35 cellular contexts compared by ENCODE assay signal in genomic region chr2:181752301-181752700, GRCh38.
DNase-seq lines count a peak whose midpoint lies in the region; ATAC-seq, FAIRE-seq and TF ChIP-seq lines count a peak whose summit lies in the region.
"Had no signal": no experiment of that assay in that cellular context is flagged by ENCODE, and none has a peak within 500 bp of the region (broad histone marks: within the 10 kb centered on the region; RNA-seq: fewer than 3 reads in every experiment).

No MANE protein-coding gene starts in this region.

- peak overlapping the region; percentile 76 for H3K27ac Mint-ChIP-seq in neural crest cell (ENCODE audit: unreplicated experiment)
- H3K27ac Mint-ChIP-seq in activated CD4-positive, alpha-beta T cell treated with anti-CD3 and anti-CD28 coated beads, Interleukin-2, amount 10 ng/mL, durations not matched to agents 7 days and 5 days = no peak overlapping the region
- H3K27ac Mint-ChIP-seq: activated CD4-positive, alpha-beta T cell treated with anti-CD3 and anti-CD28 coated beads, Interleukin-2, amount 10 ng/mL, durations not matched to agents 24 days and 14 days; activated CD8-positive, alpha-beta memory T cell treated with anti-CD3 and anti-CD28 coated beads, Interleukin-2, amount 10 ng/mL, durations not matched to agents 7 days and 5 days; activated naive CD4-positive, alpha-beta T cell treated with anti-CD3 and anti-CD28 coated beads for 36 hours; CD4-positive, alpha-beta T cell; nephron had no signal

- TF ChIP-seq RAD21 in HepG2 (CRISPR knock-in tag; IDR thresholded peaks at IDR 0.05) = no peak

- H4K20me1 ChIP-seq in HepG2 (ENCODE audit: insufficient read depth, low read length) = no peaks in the 10 kb centered on the region

- no peak overlapping the region for H3K4me3 ChIP-seq in HepG2 (replicated peaks in 1 of 3; ENCODE audit: insufficient read depth in 1 of 3, low read depth in 2 of 3, low read length in 3 of 3)
- H3K4me3 ChIP-seq in right lobe of liver = no peak overlapping the region
- H3K4me3 ChIP-seq: colonic mucosa, heart right ventricle, K562, lower lobe of right lung, MG63, mucosa of descending colon, right atrium auricular region had no signal

- peaks cover 54% of the 10 kb centered on the region for H3K4me1 Mint-ChIP-seq in neural crest cell
- H3K4me1 Mint-ChIP-seq in activated CD4-positive, alpha-beta T cell treated with anti-CD3 and anti-CD28 coated beads, Interleukin-2, amount 10 ng/mL, durations not matched to agents 7 days and 5 days = no peaks in the 10 kb centered on the region
- H3K4me1 Mint-ChIP-seq: activated CD4-positive, alpha-beta T cell treated with anti-CD3 and anti-CD28 coated beads, Interleukin-2, amount 10 ng/mL, durations not matched to agents 24 days and 14 days; activated CD8-positive, alpha-beta memory T cell treated with anti-CD3 and anti-CD28 coated beads, Interleukin-2, amount 10 ng/mL, durations not matched to agents 7 days and 5 days had no signal

- intact Hi-C loops in HepG2 (cut with micrococcal nuclease; ENCODE audit: unreplicated experiment) (no loop called here), right lobe of liver (cut with DNase I) (no loop called here)

- peaks cover 21% of the 10 kb centered on the region for H3K36me3 Mint-ChIP-seq in neural crest cell (ENCODE audit: low read depth)
- no peaks in the 10 kb centered on the region for H3K36me3 Mint-ChIP-seq in activated CD4-positive, alpha-beta T cell treated with anti-CD3 and anti-CD28 coated beads, Interleukin-2, amount 10 ng/mL, durations not matched to agents 7 days and 5 days (ENCODE audit: low read depth)
- H3K36me3 Mint-ChIP-seq: activated CD8-positive, alpha-beta memory T cell treated with anti-CD3 and anti-CD28 coated beads, Interleukin-2, amount 10 ng/mL, durations not matched to agents 7 days and 5 days had no signal

- H2AFZ ChIP-seq in HepG2 (ENCODE audit: low read length) = no peak overlapping the region
- H2AFZ ChIP-seq: parathyroid adenoma had no signal

- no peak overlapping the region for H3K4me2 ChIP-seq in HepG2 (ENCODE audit: low read depth, low read length)

- in situ Hi-C loops in HepG2 (cut with HindIII; ENCODE audit: extremely low pct_ligation_motif_present, low pct_unique_long_range_greater_than_20kb) = loop anchor here (5.0 kb wide), 1 partner anchor 140 kb away; the partner anchor contains the start of gene ITPRID2

- TF ChIP-seq POLR2A in HepG2 (IDR thresholded peaks at IDR 0.05; ENCODE audit: insufficient read depth in 1 of 2, low read depth in 2 of 2, low read length in 2 of 2) (no peak), right lobe of liver (IDR thresholded peaks at IDR 0.05) (no peak)

- no TSS peak for BruUV-seq in HepG2 (replicated peaks; lab: Mats Ljungman, UMichigan)

- CTCF ChIA-PET in HepG2 (lab: Yijun Ruan, JAX; ENCODE audit: low intra/inter-chr PET ratio, low total read pairs) = no interaction called here
- CTCF ChIA-PET in activated CD4-positive, alpha-beta T cell treated with anti-CD3 and anti-CD28 coated beads, Interleukin-2, amount 10 ng/mL, durations not matched to agents 7 days and 5 days (lab: Charles Lee) = no interaction called here

- H3K9ac ChIP-seq in HepG2 (ENCODE audit: insufficient read depth, low read depth, low read length) = no peak overlapping the region
- H3K9ac ChIP-seq: parathyroid adenoma had no signal

- no peak for FAIRE-seq in HepG2 (lab: Jason Lieb, UNC)
- FAIRE-seq: A204.1, bronchial epithelial cell, GM12892, K562 had no signal

- TF ChIP-seq CTCF in HepG2 (CRISPR knock-in tag; IDR thresholded peaks at IDR 0.05) = no peak
- TF ChIP-seq CTCF in right lobe of liver (IDR thresholded peaks at IDR 0.05) = no peak
- TF ChIP-seq CTCF in neural crest cell (conservative IDR thresholded peaks at IDR 0.05) = no peak

- no peaks in the 10 kb centered on the region for H3K27me3 Mint-ChIP-seq in neural crest cell (ENCODE audit: low read depth)
- H3K27me3 Mint-ChIP-seq in activated CD4-positive, alpha-beta T cell treated with anti-CD3 and anti-CD28 coated beads, Interleukin-2, amount 10 ng/mL, durations not matched to agents 7 days and 5 days = peaks cover 36% of the 10 kb centered on the region

- H3K4me1 ChIP-seq in HepG2 (ENCODE audit: insufficient read depth, low read length) (peaks cover 24% of the 10 kb centered on the region), right lobe of liver (no peaks in the 10 kb centered on the region)
- H3K4me1 ChIP-seq: colonic mucosa, heart right ventricle, lower lobe of right lung, parathyroid adenoma, right atrium auricular region had no signal

- ATAC-seq in HepG2 (no peak), right lobe of liver (no peak), GM21723 (IDR thresholded peaks at IDR 0.05; ENCODE audit: unreplicated experiment) (no peak), HG02938 (IDR thresholded peaks at IDR 0.05; ENCODE audit: unreplicated experiment) (no peak)
- ATAC-seq: activated CD8-positive, alpha-beta memory T cell treated with anti-CD3 and anti-CD28 coated beads, Interleukin-2, amount 10 ng/mL, durations not matched to agents 7 days and 5 days; heart right ventricle; K562; lower lobe of right lung; mucosa of descending colon had no signal

- POLR2A ChIA-PET in HepG2 (lab: Yijun Ruan, JAX) = no interaction called here
- POLR2A ChIA-PET in activated CD4-positive, alpha-beta T cell treated with anti-CD3 and anti-CD28 coated beads, Interleukin-2, amount 10 ng/mL, durations not matched to agents 7 days and 5 days (lab: Charles Lee) = no interaction called here

- H3K27me3 ChIP-seq in HepG2 (ENCODE audit: control insufficient read depth in 1 of 2, insufficient read depth in 2 of 2, low read length in 2 of 2) (no peaks in the 10 kb centered on the region; a peak in 2 of 5 replicates), right lobe of liver (no peaks in the 10 kb centered on the region)
- H3K27me3 ChIP-seq: colonic mucosa, MG63, right atrium auricular region had no signal

- 0% methylated on average over 1 of the region's 1 CpG for WGBS in HepG2 (ENCODE audit: low lambda C conversion rate)
- 19% methylated on average over 1 of the region's 1 CpG for WGBS in right lobe of liver (ENCODE audit: insufficient coverage, low coverage, low lambda C conversion rate, missing lambda C conversion rate)

- no peaks in the 10 kb centered on the region for H3K9me3 ChIP-seq in HepG2 (ENCODE audit: low read length)
- no peaks in the 10 kb centered on the region for H3K9me3 ChIP-seq in right lobe of liver
- H3K9me3 ChIP-seq: colonic mucosa, heart right ventricle, lower lobe of right lung, MG63, mucosa of descending colon, right atrium auricular region had no signal

- H3K79me2 ChIP-seq in HepG2 (ENCODE audit: insufficient read depth, low read length) = no peaks in the 10 kb centered on the region
- H3K79me2 ChIP-seq: parathyroid adenoma had no signal

- TF ChIP-seq EP300 in HepG2 (IDR thresholded peaks at IDR 0.05; ENCODE audit: low read depth in 2 of 2, low read length in 2 of 2) (no peak), HepG2 (CRISPR knock-in tag; IDR thresholded peaks at IDR 0.05; ENCODE audit: borderline replicate concordance) (no peak)

- no peak overlapping the region for H3K27ac ChIP-seq in HepG2 (ENCODE audit: extremely low read length, insufficient read depth, low read length)
- no peak overlapping the region for H3K27ac ChIP-seq in right lobe of liver
- H3K27ac ChIP-seq: colonic mucosa, heart right ventricle, lower lobe of right lung, parathyroid adenoma, right atrium auricular region, RWPE1 had no signal

- H3K9me3 Mint-ChIP-seq in neural crest cell = peaks cover 19% of the 10 kb centered on the region
- H3K9me3 Mint-ChIP-seq in activated CD4-positive, alpha-beta T cell treated with anti-CD3 and anti-CD28 coated beads, Interleukin-2, amount 10 ng/mL, durations not matched to agents 7 days and 5 days = no peaks in the 10 kb centered on the region
- H3K9me3 Mint-ChIP-seq: activated CD4-positive, alpha-beta T cell treated with anti-CD3 and anti-CD28 coated beads, Interleukin-2, amount 10 ng/mL, durations not matched to agents 24 days and 14 days; activated naive CD4-positive, alpha-beta T cell treated with anti-CD3 and anti-CD28 coated beads for 36 hours; CD4-positive, alpha-beta T cell had no signal

- H3K36me3 ChIP-seq in HepG2 (replicated peaks in 1 of 2; ENCODE audit: control insufficient read depth in 1 of 2, insufficient read depth in 2 of 2, low read length in 2 of 2) (no peaks in the 10 kb centered on the region), right lobe of liver (no peaks in the 10 kb centered on the region)
- H3K36me3 ChIP-seq: colonic mucosa, heart right ventricle, lower lobe of right lung, MG63, right atrium auricular region had no signal

- H3K4me3 Mint-ChIP-seq in neural crest cell = peak overlapping the region; percentile 3
- no peak overlapping the region for H3K4me3 Mint-ChIP-seq in activated CD4-positive, alpha-beta T cell treated with anti-CD3 and anti-CD28 coated beads, Interleukin-2, amount 10 ng/mL, durations not matched to agents 7 days and 5 days
- H3K4me3 Mint-ChIP-seq: activated CD4-positive, alpha-beta T cell treated with anti-CD3 and anti-CD28 coated beads, Interleukin-2, amount 10 ng/mL, durations not matched to agents 24 days and 14 days; activated CD8-positive, alpha-beta memory T cell treated with anti-CD3 and anti-CD28 coated beads, Interleukin-2, amount 10 ng/mL, durations not matched to agents 7 days and 5 days; activated naive CD4-positive, alpha-beta T cell treated with anti-CD3 and anti-CD28 coated beads for 36 hours; CD4-positive, alpha-beta T cell; nephron had no signal

- DNase-seq in HepG2 (ENCODE audit: low spot score) = peak; percentile 24
- DNase-seq in right lobe of liver = no peak
- DNase-seq in amniotic epithelial cell (ENCODE audit: low read depth) = peak; percentile 52
- DNase-seq in neural crest cell (ENCODE audit: low read depth, low spot score) = no peak
- no peak for DNase-seq in DMS153 treated with DMSO at 0.1 percent for 48 hours (lab: John Stamatoyannopoulos, UW; ENCODE audit: unreplicated experiment)
- DNase-seq in activated CD4-positive, alpha-beta T cell treated with anti-CD3 and anti-CD28 coated beads, Interleukin-2, amount 10 ng/mL, durations not matched to agents 7 days and 5 days = no peak
- DNase-seq: activated CD4-positive, alpha-beta T cell treated with anti-CD3 and anti-CD28 coated beads, Interleukin-2, amount 10 ng/mL, durations not matched to agents 24 days and 14 days; activated CD8-positive, alpha-beta memory T cell treated with anti-CD3 and anti-CD28 coated beads, Interleukin-2, amount 10 ng/mL, durations not matched to agents 7 days and 5 days; activated naive CD4-positive, alpha-beta T cell treated with anti-CD3 and anti-CD28 coated beads for 36 hours; AML-193; amniotic stem cell; CD4-positive, alpha-beta T cell; colonic mucosa; effector CD8-positive, alpha-beta T cell; GOT3; heart right ventricle; lower lobe of right lung; MG63; mucosa of descending colon; NCI-H1105 treated with DMSO at 0.1 percent for 48 hours; NCI-H2029 treated with DMSO at 0.1 percent for 48 hours; NCI-H446; NCI-H82; stimulated activated CD4-positive, alpha-beta T cell treated with anti-CD3 and anti-CD28 coated beads, Interleukin-2, amount 100 ng/mL, for 48 hours; substantia nigra had no signal

TF ChIP-seq in HepG2, 621 proteins besides CTCF, POLR2A, EP300 and RAD21:
- TF ChIP-seq SUZ12 (IDR thresholded peaks at IDR 0.05; ENCODE audit: low read depth, low read length) = no peak
- TF ChIP-seq ATF7 (IDR thresholded peaks at IDR 0.05) = peak; percentile 74
- no peak for TF ChIP-seq ATF7 (CRISPR knock-in tag; IDR thresholded peaks at IDR 0.05)

Comparison
In these comparisons a context has a peak if more than half of its experiments do, and no peak if none do; other contexts are left out.
1. DNase-seq: peak in HepG2 (single experiment) and amniotic epithelial cell (single experiment); none in right lobe of liver (0 of 3), neural crest cell (single experiment), DMS153 treated with DMSO at 0.1 percent for 48 hours (single experiment) and activated CD4-positive, alpha-beta T cell treated with anti-CD3 and anti-CD28 coated beads, Interleukin-2, amount 10 ng/mL, durations not matched to agents 7 days and 5 days (single experiment).